In genomic region chr2:143906850-143907249, GRCh38 we compare ENCODE assay signal across 20 cellular contexts.
"Had no signal": no experiment of that assay in that cellular context is flagged by ENCODE, and none has a peak within 500 bp of the region (broad histone marks: within the 10 kb centered on the region; RNA-seq: fewer than 3 reads in every experiment).

No MANE protein-coding gene starts in this region.

- H3K9me3 Mint-ChIP-seq: naive thymus-derived CD4-positive, alpha-beta T cell; nephron progenitor cell; stimulated activated memory B cell treated with anti-CD40 and anti-IgM and Interleukin-4, amounts not matched to agents 10 μg/mL and 1 μg/mL and 100 μg/mL, for 72 hours; stimulated activated naive CD8-positive, alpha-beta T cell treated with anti-CD3 and anti-CD28 coated beads, Interleukin-15, Interleukin-2, amounts not matched to agents 100 ng/mL and 50 ng/mL, for 24 hours had no signal

- H3K36me3 Mint-ChIP-seq: naive thymus-derived CD4-positive, alpha-beta T cell; stimulated activated memory B cell treated with anti-CD40 and anti-IgM and Interleukin-4, amounts not matched to agents 10 μg/mL and 1 μg/mL and 100 μg/mL, for 72 hours had no signal

- H3K27me3 ChIP-seq: colonic mucosa, esophagus squamous epithelium, spleen, tibial artery, upper lobe of left lung, uterus had no signal

- DNase-seq: colonic mucosa; dermis blood vessel endothelial cell; esophagus squamous epithelium; foreskin fibroblast; kidney glomerular epithelial cell; mammary epithelial cell; naive thymus-derived CD4-positive, alpha-beta T cell; nephron progenitor cell; posterior cingulate gyrus; spleen; stimulated activated CD4-positive, alpha-beta T cell treated with anti-CD3 and anti-CD28 coated beads, Interleukin-15, amount 100 ng/mL, for 24 hours; stimulated activated CD4-positive, alpha-beta T cell treated with anti-CD3 and anti-CD28 coated beads, Interleukin-1b, Interleukin-23, amount 100 ng/mL, for 48 hours; stimulated activated CD4-positive, alpha-beta T cell treated with anti-CD3 and anti-CD28 coated beads, Interleukin-4, amount 100 ng/mL, for 24 hours; tibial artery; upper lobe of left lung; uterus had no signal

- H3K27ac ChIP-seq: colonic mucosa, esophagus squamous epithelium, spleen, tibial artery, upper lobe of left lung, uterus had no signal

- H3K9me3 ChIP-seq: colonic mucosa, esophagus squamous epithelium, spleen, tibial artery, upper lobe of left lung, uterus had no signal

- H3K27me3 Mint-ChIP-seq: stimulated activated memory B cell treated with anti-CD40 and anti-IgM and Interleukin-4, amounts not matched to agents 10 μg/mL and 1 μg/mL and 100 μg/mL, for 72 hours; stimulated activated naive CD8-positive, alpha-beta T cell treated with anti-CD3 and anti-CD28 coated beads, Interleukin-15, Interleukin-2, amounts not matched to agents 100 ng/mL and 50 ng/mL, for 24 hours had no signal

- H3K4me1 ChIP-seq: colonic mucosa, esophagus squamous epithelium, spleen, upper lobe of left lung, uterus had no signal

- H3K4me1 Mint-ChIP-seq: naive thymus-derived CD4-positive, alpha-beta T cell had no signal

- H3K4me3 Mint-ChIP-seq: naive thymus-derived CD4-positive, alpha-beta T cell; nephron progenitor cell; stimulated activated memory B cell treated with anti-CD40 and anti-IgM and Interleukin-4, amounts not matched to agents 10 μg/mL and 1 μg/mL and 100 μg/mL, for 72 hours; stimulated activated naive CD8-positive, alpha-beta T cell treated with anti-CD3 and anti-CD28 coated beads, Interleukin-15, Interleukin-2, amounts not matched to agents 100 ng/mL and 50 ng/mL, for 24 hours had no signal

- ATAC-seq: left lobe of liver; naive thymus-derived CD4-positive, alpha-beta T cell; sciatic nerve; stimulated activated memory B cell treated with anti-CD40 and anti-IgM and Interleukin-4, amounts not matched to agents 10 μg/mL and 1 μg/mL and 100 μg/mL, for 72 hours had no signal

- H3K27ac Mint-ChIP-seq: naive thymus-derived CD4-positive, alpha-beta T cell; nephron progenitor cell; stimulated activated memory B cell treated with anti-CD40 and anti-IgM and Interleukin-4, amounts not matched to agents 10 μg/mL and 1 μg/mL and 100 μg/mL, for 72 hours; stimulated activated naive CD8-positive, alpha-beta T cell treated with anti-CD3 and anti-CD28 coated beads, Interleukin-15, Interleukin-2, amounts not matched to agents 100 ng/mL and 50 ng/mL, for 24 hours had no signal
